In genomic region chr10:57786850-57787750, GRCh38 we compare ENCODE assay signal across 18 cellular contexts.
DNase-seq lines count a peak whose midpoint lies in the region; ATAC-seq and TF ChIP-seq lines count a peak whose summit lies in the region.
"Had no signal": no experiment of that assay in that cellular context is flagged by ENCODE, and none has a peak within 500 bp of the region (broad histone marks: within the 10 kb centered on the region; RNA-seq: fewer than 3 reads in every experiment).

No MANE protein-coding gene starts in this region.

- peaks cover 6% of the 10 kb centered on the region for H3K36me3 Mint-ChIP-seq in MCF 10A (ENCODE audit: insufficient read depth, unreplicated experiment)
- H3K36me3 Mint-ChIP-seq: CD8-positive, alpha-beta T cell had no signal

- H3K4me3 Mint-ChIP-seq in MCF 10A (ENCODE audit: unreplicated experiment) = no peak overlapping the region
- H3K4me3 Mint-ChIP-seq: CD8-positive, alpha-beta T cell had no signal

- CTCF ChIA-PET in MCF 10A (lab: Yijun Ruan, JAX) = no interaction called here

- peaks cover 8% of the 10 kb centered on the region for H3K9me3 Mint-ChIP-seq in MCF 10A (ENCODE audit: unreplicated experiment)
- H3K9me3 Mint-ChIP-seq: CD8-positive, alpha-beta T cell had no signal

- TF ChIP-seq CTCF in MCF 10A (IDR thresholded peaks at IDR 0.05; ENCODE audit: unreplicated experiment) (no peak), breast epithelium (IDR thresholded peaks at IDR 0.05) (no peak)

- TF ChIP-seq POLR2A in breast epithelium (IDR thresholded peaks at IDR 0.05) = no peak

- DNase-seq in MCF 10A (ENCODE audit: unreplicated experiment) (no peak), breast epithelium (ENCODE audit: low spot score in 2 of 2) (no peak), astrocyte of the hippocampus (ENCODE audit: low read depth, low spot score) (peak; percentile 8), NCI-H510A treated with DMSO at 0.1 percent for 48 hours (lab: John Stamatoyannopoulos, UW) (no peak), KBM-7 (no peak), NCI-H774 (lab: John Stamatoyannopoulos, UW) (no peak)
- DNase-seq: CD8-positive, alpha-beta T cell; DMS79 treated with DMSO at 0.1 percent for 48 hours; GDM1; NCI-H1436; NCI-H2029 treated with DMSO at 0.1 percent for 48 hours; NCI-H2171 treated with DMSO at 0.1 percent for 48 hours; NCI-H446 treated with DMSO at 0.1 percent for 48 hours had no signal

- H3K9ac ChIP-seq in iPS-18a (ENCODE audit: low read length) = no peak overlapping the region

- H3K27me3 Mint-ChIP-seq in MCF 10A (ENCODE audit: insufficient read depth, unreplicated experiment) = no peaks in the 10 kb centered on the region

- no peaks in the 10 kb centered on the region for H3K27me3 ChIP-seq in breast epithelium
- H3K27me3 ChIP-seq in iPS-18a (ENCODE audit: control insufficient read depth, insufficient read depth, low read length) = no peaks in the 10 kb centered on the region

- intact Hi-C loops in MCF 10A (cut with micrococcal nuclease) (no loop called here), breast epithelium (cut with DNase I; ENCODE audit: low total_unique reads) (loop anchor here (2.0 kb wide), 1 partner anchor 72 kb away; no protein-coding TSS in a partner anchor)

- peak overlapping the region; percentile 29 for H3K27ac Mint-ChIP-seq in MCF 10A (ENCODE audit: low read depth, unreplicated experiment)
- H3K27ac Mint-ChIP-seq: CD8-positive, alpha-beta T cell had no signal

- in situ Hi-C loops in KBM-7 (cut with MboI; ENCODE audit: low pct_unique_long_range_greater_than_20kb, low sequenced_read_pairs) = no loop called here

- H3K4me3 ChIP-seq in breast epithelium (no peak overlapping the region), iPS-18a (ENCODE audit: low read length) (peak overlapping the region; percentile 44)
- H3K4me3 ChIP-seq: GM12878 had no signal

- H3K4me1 Mint-ChIP-seq in MCF 10A (ENCODE audit: insufficient read depth, unreplicated experiment) = no peaks in the 10 kb centered on the region

- no peaks in the 10 kb centered on the region for H3K9me3 ChIP-seq in breast epithelium
- H3K9me3 ChIP-seq in iPS-18a (ENCODE audit: control insufficient read depth, low read depth, low read length) = no peaks in the 10 kb centered on the region

- POLR2A ChIA-PET in MCF 10A (lab: Yijun Ruan, JAX) = interaction anchor here (0.9 to 1.3 kb wide), 2 partner anchors 71 to 493 kb away, joined by 3 read pairs; no protein-coding TSS in a partner anchor

- no TSS peak for BruUV-seq in MCF 10A (replicated peaks; lab: Mats Ljungman, UMichigan)

- H3K27ac ChIP-seq in breast epithelium (no peak overlapping the region), iPS-18a (ENCODE audit: low read length) (peak overlapping the region; percentile 78)
- H3K27ac ChIP-seq: 22Rv1 had no signal

- H3K36me3 ChIP-seq in breast epithelium = no peaks in the 10 kb centered on the region
- no peaks in the 10 kb centered on the region for H3K36me3 ChIP-seq in iPS-18a (ENCODE audit: control insufficient read depth, low read depth, low read length)

- no peak for ATAC-seq in HG02938 (IDR thresholded peaks at IDR 0.05; ENCODE audit: unreplicated experiment)
- ATAC-seq: CD8-positive, alpha-beta T cell; GM12878; Panc1 had no signal

- no peaks in the 10 kb centered on the region for H3K4me1 ChIP-seq in breast epithelium
- peaks cover 24% of the 10 kb centered on the region for H3K4me1 ChIP-seq in iPS-18a (ENCODE audit: control insufficient read depth, low read depth, low read length)
